ENCODE assay signal across 15 cellular contexts in the genomic region with DNA sequence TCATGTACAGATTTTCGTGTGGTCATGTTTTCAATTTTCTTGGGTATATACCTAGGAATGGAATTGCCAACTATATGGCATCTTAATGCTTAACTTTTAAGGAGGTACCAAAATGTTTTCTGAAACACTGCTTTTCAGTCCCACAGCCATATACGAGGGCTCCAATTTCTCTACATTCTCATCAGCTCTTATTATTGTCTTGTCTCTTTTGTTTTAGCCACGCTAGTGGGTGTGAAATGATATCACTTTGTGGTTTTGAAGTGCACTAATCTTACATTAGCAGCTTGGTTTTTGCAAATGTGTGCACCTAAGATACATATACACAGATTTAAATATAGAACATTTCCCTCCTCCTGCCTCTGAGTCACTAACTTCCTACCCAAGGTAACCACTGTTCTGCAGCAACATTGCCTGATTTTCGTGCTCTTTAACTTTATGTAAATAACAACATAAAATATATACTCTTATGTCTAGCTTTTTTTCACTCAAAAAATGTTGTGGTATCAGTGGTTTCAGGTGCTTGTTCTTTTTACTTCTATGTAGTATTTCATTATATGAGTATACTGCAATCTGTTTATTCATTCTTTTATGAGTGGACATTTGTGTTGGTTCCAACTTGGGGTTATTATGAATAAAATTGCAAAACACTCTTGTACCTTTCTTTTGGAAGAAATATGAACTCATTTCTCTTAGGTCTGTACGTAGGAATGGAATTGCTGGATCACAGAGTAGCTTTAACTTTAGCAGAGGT.
A peak's percentile ranks its signal among the peaks of the same experiment; 100 is the strongest.
DNase-seq lines count a peak whose midpoint lies in the region; ATAC-seq, FAIRE-seq and TF ChIP-seq lines count a peak whose summit lies in the region.
"Had no signal": no experiment of that assay in that cellular context is flagged by ENCODE, and none has a peak within 500 bp of the region (broad histone marks: within the 10 kb centered on the region; RNA-seq: fewer than 3 reads in every experiment).

No MANE protein-coding gene starts in this region.

- POLR2A ChIA-PET in MCF 10A (lab: Yijun Ruan, JAX) = interaction anchor here (0.6 to 1.7 kb wide), 8 partner anchors 9 to 73 kb away, joined by 3 to 4 read pairs (median 3); a partner anchor contains a TSS
- POLR2A ChIA-PET in K562 (lab: Yijun Ruan, JAX) = interaction anchor here (0.6 to 1.7 kb wide), 4 partner anchors 8 to 75 kb away, joined by 3 to 5 read pairs (median 4); no protein-coding TSS in a partner anchor

- no peaks in the 10 kb centered on the region for H3K27me3 Mint-ChIP-seq in MCF 10A (ENCODE audit: insufficient read depth, unreplicated experiment)

- peaks cover 11% of the 10 kb centered on the region for H3K9me3 Mint-ChIP-seq in MCF 10A (ENCODE audit: unreplicated experiment)

- WGBS in mammary epithelial cell (ENCODE audit: low coverage, missing lambda C conversion rate) = 81% methylated on average over 5 of the region's 5 CpGs
- WGBS in K562 (ENCODE audit: insufficient coverage, low coverage, missing lambda C conversion rate) = 12% methylated on average over 5 of the region's 5 CpGs

- TF ChIP-seq CTCF in MCF 10A (IDR thresholded peaks at IDR 0.05; ENCODE audit: unreplicated experiment) = no peak
- no peak for TF ChIP-seq CTCF in mammary epithelial cell (conservative IDR thresholded peaks at IDR 0.05 in 1 of 2, IDR thresholded peaks at IDR 0.05 in 1 of 2; ENCODE audit: extremely low read depth in 1 of 2, insufficient read depth in 1 of 2, low read depth in 1 of 2, low read length in 2 of 2)
- no peak for TF ChIP-seq CTCF in SU-DHL-6 (IDR thresholded peaks at IDR 0.05; ENCODE audit: insufficient read depth, low read length, poor library complexity, severe bottlenecking)
- no peak for TF ChIP-seq CTCF in K562 (IDR thresholded peaks at IDR 0.05 in 2 of 3, conservative IDR thresholded peaks at IDR 0.05 in 1 of 3; ENCODE audit: insufficient read depth in 2 of 3, low read depth in 1 of 3, low read length in 3 of 3)
- TF ChIP-seq CTCF in upper lobe of right lung (IDR thresholded peaks at IDR 0.05) = no peak

- H3K9me2 ChIP-seq in SU-DHL-6 (replicated peaks; ENCODE audit: insufficient read depth, low read length) = no peaks in the 10 kb centered on the region

- BruUV-seq in MCF 10A (replicated peaks; lab: Mats Ljungman, UMichigan) (no TSS peak), mammary epithelial cell (replicated peaks; lab: Mats Ljungman, UMichigan) (no TSS peak), K562 (replicated peaks; lab: Mats Ljungman, UMichigan) (no TSS peak)

- H3K4me1 ChIP-seq in mammary epithelial cell (ENCODE audit: insufficient read depth, low read length) = no peaks in the 10 kb centered on the region
- peaks cover 0 to 24% of the 10 kb centered on the region in 2 experiments; a peak in 3 of 5 replicates for H3K4me1 ChIP-seq in K562 (replicated peaks in 1 of 2; ENCODE audit: control insufficient read depth in 2 of 2, insufficient read depth in 2 of 2, low read length in 2 of 2)
- no peaks in the 10 kb centered on the region for H3K4me1 ChIP-seq in upper lobe of right lung

- peak; percentile 98 for TF ChIP-seq EP300 in K562 (IDR thresholded peaks at IDR 0.05; ENCODE audit: low read length)

- DNase-seq in MCF 10A (ENCODE audit: unreplicated experiment) (no peak), mammary epithelial cell (no peak), K562 (ENCODE audit: extremely low read depth in 1 of 4, low spot score in 3 of 4) (peak; percentile 57 to 85 (median 65)), upper lobe of right lung (no peak), HT-29 (ENCODE audit: low spot score) (no peak)
- DNase-seq: activated CD4-positive, alpha-beta T cell treated with anti-CD3 and anti-CD28 coated beads, Interleukin-2, amount 10 ng/mL, durations not matched to agents 7 days and 5 days; DMS79 treated with DMSO at 0.1 percent for 48 hours; left lung; SW 1271 had no signal

- no peaks in the 10 kb centered on the region for H4K20me1 ChIP-seq in mammary epithelial cell (ENCODE audit: insufficient read depth, low read length)
- H4K20me1 ChIP-seq in SU-DHL-6 (ENCODE audit: low read depth, low read length) = no peaks in the 10 kb centered on the region
- no peaks in the 10 kb centered on the region for H4K20me1 ChIP-seq in K562 (replicated peaks; ENCODE audit: control insufficient read depth, insufficient read depth, low read length)

- peak in 1 of 2 experiments; percentile 24; a peak in 2 of 4 replicates for TF ChIP-seq RAD21 in K562 (CRISPR knock-in tag; conservative IDR thresholded peaks at IDR 0.05 in 1 of 2, IDR thresholded peaks at IDR 0.05 in 1 of 2)

- FAIRE-seq in K562 (lab: Jason Lieb, UNC) = peak; percentile 82
- FAIRE-seq: colon, GM12892 had no signal

- no peaks in the 10 kb centered on the region for H3K9me3 ChIP-seq in mammary epithelial cell (replicated peaks; ENCODE audit: insufficient read depth, low read length)
- H3K9me3 ChIP-seq in SU-DHL-6 (ENCODE audit: insufficient read depth, low read length) = peaks cover 8% of the 10 kb centered on the region; the same call in 1 of the 2 replicates
- H3K9me3 ChIP-seq in K562 (replicated peaks; ENCODE audit: control insufficient read depth, insufficient read depth, low read depth, low read length) = no peaks in the 10 kb centered on the region
- H3K9me3 ChIP-seq in upper lobe of right lung = no peaks in the 10 kb centered on the region

- peak; percentile 85 for ATAC-seq in K562
- ATAC-seq in upper lobe of right lung = no peak
- no peak for ATAC-seq in GM21717 (IDR thresholded peaks at IDR 0.05; ENCODE audit: unreplicated experiment)
- no peak for ATAC-seq in HG02840 (IDR thresholded peaks at IDR 0.05; ENCODE audit: low FRiP score, unreplicated experiment)
- ATAC-seq: left lung had no signal

- CTCF ChIA-PET in MCF 10A (lab: Yijun Ruan, JAX) = interaction anchor here (0.7 kb wide), 3 partner anchors 31 to 206 kb away, joined by 3 read pairs; no protein-coding TSS in a partner anchor
- CTCF ChIA-PET in mammary epithelial cell (lab: Charles Lee; ENCODE audit: low non-redundant PET) = no interaction called here
- CTCF ChIA-PET in K562 (lab: Yijun Ruan, JAX; ENCODE audit: low intra/inter-chr PET ratio) = no interaction called here

- H3K4me1 Mint-ChIP-seq in MCF 10A (ENCODE audit: insufficient read depth, unreplicated experiment) = peaks cover 18% of the 10 kb centered on the region

- no peak for TF ChIP-seq POLR2A in K562 (conservative IDR thresholded peaks at IDR 0.05)

- H3K9me1 ChIP-seq in K562 (ENCODE audit: control insufficient read depth, insufficient read depth, low read length) = no peaks in the 10 kb centered on the region

- no peak overlapping the region for H3K4me3 Mint-ChIP-seq in MCF 10A (ENCODE audit: unreplicated experiment)
- H3K4me3 Mint-ChIP-seq: activated CD4-positive, alpha-beta T cell treated with anti-CD3 and anti-CD28 coated beads, Interleukin-2, amount 10 ng/mL, durations not matched to agents 7 days and 5 days had no signal

- H3K27ac Mint-ChIP-seq in MCF 10A (ENCODE audit: low read depth, unreplicated experiment) = peak overlapping the region; percentile 2
- H3K27ac Mint-ChIP-seq: activated CD4-positive, alpha-beta T cell treated with anti-CD3 and anti-CD28 coated beads, Interleukin-2, amount 10 ng/mL, durations not matched to agents 7 days and 5 days had no signal

- intact Hi-C loops in MCF 10A (cut with micrococcal nuclease) (no loop called here), mammary epithelial cell (cut with micrococcal nuclease) (no loop called here), K562 (cut with micrococcal nuclease) (loop anchor here (5.0 kb wide), 1 partner anchor 37 kb away; no protein-coding TSS in a partner anchor), upper lobe of right lung (cut with DNase I) (no loop called here)

- H3K27me3 ChIP-seq in mammary epithelial cell (ENCODE audit: insufficient read depth, low read length) (no peaks in the 10 kb centered on the region), SU-DHL-6 (ENCODE audit: low read length) (no peaks in the 10 kb centered on the region), K562 (ENCODE audit: control insufficient read depth in 2 of 2, insufficient read depth in 2 of 2, low read length in 2 of 2) (no peaks in the 10 kb centered on the region), upper lobe of right lung (no peaks in the 10 kb centered on the region)
- H3K27me3 ChIP-seq: left lung, tibial nerve had no signal

- no peak overlapping the region for H2AFZ ChIP-seq in mammary epithelial cell (ENCODE audit: low read depth, low read length)
- no peak overlapping the region for H2AFZ ChIP-seq in SU-DHL-6 (ENCODE audit: low read depth, low read length, severe bottlenecking)
- no peak overlapping the region for H2AFZ ChIP-seq in K562 (ENCODE audit: low read depth, low read length)

- peaks cover 5% of the 10 kb centered on the region; the same call in 1 of the 2 replicates for H3F3A ChIP-seq in SU-DHL-6 (ENCODE audit: insufficient read depth)

- H3K36me3 ChIP-seq in mammary epithelial cell (ENCODE audit: insufficient read depth, low read length) (no peaks in the 10 kb centered on the region), SU-DHL-6 (ENCODE audit: low read length) (no peaks in the 10 kb centered on the region), K562 (ENCODE audit: control insufficient read depth, insufficient read depth, low read length) (no peaks in the 10 kb centered on the region), upper lobe of right lung (no peaks in the 10 kb centered on the region)
- H3K36me3 ChIP-seq: left lung, tibial nerve had no signal

- H3K4me3 ChIP-seq in mammary epithelial cell (replicated peaks in 1 of 3; ENCODE audit: insufficient read depth in 1 of 3, low read depth in 2 of 3, low read length in 3 of 3) (no peak overlapping the region), SU-DHL-6 (ENCODE audit: insufficient read depth, low read length, poor library complexity, severe bottlenecking) (no peak overlapping the region), K562 (no peak overlapping the region), upper lobe of right lung (no peak overlapping the region)
- H3K4me3 ChIP-seq: left lung, tibial nerve had no signal

- no peak overlapping the region for H3K4me2 ChIP-seq in mammary epithelial cell (ENCODE audit: insufficient read depth, low read depth, low read length)
- peak overlapping the region; percentile 2 for H3K4me2 ChIP-seq in SU-DHL-6 (ENCODE audit: low read depth, low read length, poor library complexity, severe bottlenecking)
- no peak overlapping the region for H3K4me2 ChIP-seq in K562 (ENCODE audit: insufficient read depth, low read length)

- in situ Hi-C loops in mammary epithelial cell (cut with MboI; ENCODE audit: low sequenced_read_pairs in 2 of 2) = no loop called here
- in situ Hi-C loops in K562 (cut with MboI) = loop anchor here (5.0 kb wide), 1 partner anchor 37 kb away; no protein-coding TSS in a partner anchor

- H3K27ac ChIP-seq in mammary epithelial cell (ENCODE audit: insufficient read depth, low read depth, low read length) (no peak overlapping the region), SU-DHL-6 (ENCODE audit: low read depth, low read length) (peak overlapping the region; percentile 22; the same call in 1 of the 2 replicates), K562 (ENCODE audit: extremely low read depth, low read depth, low read length) (peak overlapping the region; percentile 26; the same call in 1 of the 3 replicates), upper lobe of right lung (no peak overlapping the region)
- H3K27ac ChIP-seq: left lung, tibial nerve had no signal

- no peak overlapping the region for H3K9ac ChIP-seq in mammary epithelial cell (ENCODE audit: insufficient read depth, low read length)
- H3K9ac ChIP-seq in SU-DHL-6 (ENCODE audit: low read length) = no peak overlapping the region
- no peak overlapping the region for H3K9ac ChIP-seq in K562 (ENCODE audit: insufficient read depth in 1 of 2, low read depth in 2 of 2, low read length in 2 of 2)

- dilution Hi-C loops in mammary epithelial cell (cut with HindIII; ENCODE audit: low sequenced_read_pairs) = no loop called here

- H3K36me3 Mint-ChIP-seq in MCF 10A (ENCODE audit: insufficient read depth, unreplicated experiment) = no peaks in the 10 kb centered on the region

- no peaks in the 10 kb centered on the region for H3K79me2 ChIP-seq in mammary epithelial cell (ENCODE audit: insufficient read depth, low read length)
- H3K79me2 ChIP-seq in SU-DHL-6 (ENCODE audit: insufficient read depth, low read length) = no peaks in the 10 kb centered on the region
- no peaks in the 10 kb centered on the region for H3K79me2 ChIP-seq in K562 (ENCODE audit: control insufficient read depth, insufficient read depth, low read length)

Comparison
In these comparisons a context has a peak if more than half of its experiments do, and no peak if none do; other contexts are left out.
1. DNase-seq: peak in K562 (4 of 4); none in MCF 10A (single experiment), mammary epithelial cell (single experiment), upper lobe of right lung (single experiment) and HT-29 (single experiment).
2. H3K27ac ChIP-seq: peak in SU-DHL-6 (single experiment) and K562 (single experiment); none in mammary epithelial cell (single experiment) and upper lobe of right lung (single experiment).